18 cellular contexts compared by ENCODE assay signal in genomic region chrX:25005034-25005381, GRCh38. TPM values are rescaled to one million over a fixed set of nuclear protein-coding genes. Genes with fewer than 3 reads are reported as not detected.
A peak's percentile ranks its signal among the peaks of the same experiment; 100 is the strongest.
DNase-seq lines count a peak whose midpoint lies in the region; ATAC-seq, FAIRE-seq and TF ChIP-seq lines count a peak whose summit lies in the region.
"Had no signal": no experiment of that assay in that cellular context is flagged by ENCODE, and none has a peak within 500 bp of the region (broad histone marks: within the 10 kb centered on the region; RNA-seq: fewer than 3 reads in every experiment).

No MANE protein-coding gene starts in this region.

- H3K4me1 ChIP-seq in ascending aorta (peaks cover 0 to 3% of the 10 kb centered on the region in 2 donors), keratinocyte (ENCODE audit: control insufficient read depth, extremely low read depth, insufficient read depth, low read length) (no peaks in the 10 kb centered on the region), subcutaneous abdominal adipose tissue (ENCODE audit: control insufficient read depth in 5 of 5, insufficient read depth in 5 of 5, low read length in 5 of 5) (peaks cover 0 to 22% (median 18%) of the 10 kb centered on the region in 5 donors)

- H3K9me3 ChIP-seq in ascending aorta (no peaks in the 10 kb centered on the region), keratinocyte (ENCODE audit: control insufficient read depth, low read depth, low read length) (no peaks in the 10 kb centered on the region), subcutaneous abdominal adipose tissue (ENCODE audit: control insufficient read depth in 5 of 5, low read length in 5 of 5) (no peaks in the 10 kb centered on the region)
- H3K9me3 ChIP-seq: left lung, vagina had no signal

- H2AFZ ChIP-seq in keratinocyte (ENCODE audit: control insufficient read depth, low read length) = no peak overlapping the region

- TF ChIP-seq CTCF in ascending aorta (IDR thresholded peaks at IDR 0.05) (no peak), keratinocyte (optimal IDR thresholded peaks at IDR 0.05 in 1 of 3, IDR thresholded peaks at IDR 0.05 in 1 of 3, conservative IDR thresholded peaks at IDR 0.05 in 1 of 3; ENCODE audit: extremely low read depth in 1 of 3, insufficient read depth in 2 of 3, low read length in 3 of 3) (no peak), foreskin fibroblast (IDR thresholded peaks at IDR 0.05; ENCODE audit: low read depth, low read length) (no peak)

- intact Hi-C loops in ascending aorta (cut with DNase I) = no loop called here

- dilution Hi-C loops in keratinocyte (cut with MboI; ENCODE audit: extremely low pct_ligation_motif_present, low sequenced_read_pairs) = no loop called here

- H3K9me1 ChIP-seq in keratinocyte (ENCODE audit: control insufficient read depth, extremely low read depth, insufficient read depth, low read length) = no peaks in the 10 kb centered on the region

- H3K9ac ChIP-seq in keratinocyte (ENCODE audit: control insufficient read depth, extremely low read depth, insufficient read depth, low read length) (no peak overlapping the region), subcutaneous abdominal adipose tissue (ENCODE audit: low read length in 5 of 5) (no peak overlapping the region)

- H3K36me3 ChIP-seq in H7 (replicated peaks; ENCODE audit: control insufficient read depth, insufficient read depth, low read length) (no peaks in the 10 kb centered on the region), ascending aorta (no peaks in the 10 kb centered on the region), keratinocyte (ENCODE audit: control insufficient read depth in 2 of 2, extremely low read depth in 1 of 2, insufficient read depth in 2 of 2, low read length in 2 of 2) (no peaks in the 10 kb centered on the region), subcutaneous abdominal adipose tissue (ENCODE audit: control insufficient read depth in 5 of 5, insufficient read depth in 5 of 5, low read length in 5 of 5) (no peaks in the 10 kb centered on the region)
- H3K36me3 ChIP-seq: left lung, vagina had no signal

- no peak for FAIRE-seq in keratinocyte (lab: Jason Lieb, UNC)

- H4K20me1 ChIP-seq in keratinocyte (ENCODE audit: control insufficient read depth, extremely low read depth, insufficient read depth, low read length) = no peaks in the 10 kb centered on the region

- DNase-seq in H7 = peak; percentile 87
- no peak for DNase-seq in ascending aorta (ENCODE audit: low spot score in 2 of 2)
- DNase-seq in keratinocyte (ENCODE audit: low read depth, low spot score) = no peak
- no peak for DNase-seq in foreskin fibroblast
- DNase-seq in NCI-H2196 (lab: John Stamatoyannopoulos, UW; ENCODE audit: unreplicated experiment) = no peak
- DNase-seq: activated CD4-positive, alpha-beta T cell treated with anti-CD3 and anti-CD28 coated beads for 36 hours; activated T-cell treated with anti-CD3 and anti-CD28 coated beads, Interleukin-2, amount 50 U/mL, for 1 hour; CD4-positive, CD25-positive, alpha-beta regulatory T cell; left lung; naive thymus-derived CD4-positive, alpha-beta T cell; NCI-H1436 treated with DMSO at 0.1 percent for 48 hours; NCI-H345; SHP77 treated with DMSO at 0.1 percent for 48 hours had no signal

- H3K27me3 ChIP-seq in H7 (ENCODE audit: control insufficient read depth, insufficient read depth, low read length) (peaks cover 99% of the 10 kb centered on the region), ascending aorta (peaks cover 13% of the 10 kb centered on the region), keratinocyte (ENCODE audit: control insufficient read depth, extremely low read depth, insufficient read depth, low read length) (peaks cover 75% of the 10 kb centered on the region), subcutaneous abdominal adipose tissue (ENCODE audit: control insufficient read depth in 5 of 5, insufficient read depth in 4 of 5, low read length in 5 of 5) (peaks cover 27 to 83% (median 61%) of the 10 kb centered on the region in 5 donors)

- peak overlapping the region; percentile 17 for H3K4me3 ChIP-seq in H7 (ENCODE audit: insufficient read depth, low read depth, low read length)
- H3K4me3 ChIP-seq in ascending aorta = peak overlapping the region; percentile 30 to 32
- H3K4me3 ChIP-seq in keratinocyte (ENCODE audit: control insufficient read depth in 2 of 3, extremely low read depth in 1 of 3, insufficient read depth in 2 of 3, low read depth in 1 of 3, low read length in 3 of 3) = no peak overlapping the region
- peak overlapping the region in 3 of 5 donors; percentile 22 to 31 (median 25) for H3K4me3 ChIP-seq in subcutaneous abdominal adipose tissue (ENCODE audit: low read depth in 1 of 5, low read length in 5 of 5)
- peak overlapping the region in 1 of 2 donors; percentile 25 for H3K4me3 ChIP-seq in foreskin fibroblast (ENCODE audit: low read depth in 1 of 2, low read length in 2 of 2)
- H3K4me3 ChIP-seq: left lung had no signal

- H3K27ac ChIP-seq in ascending aorta (no peak overlapping the region), keratinocyte (ENCODE audit: control insufficient read depth, insufficient read depth, low read length) (no peak overlapping the region), subcutaneous abdominal adipose tissue (ENCODE audit: low read depth, low read length) (no peak overlapping the region)
- H3K27ac ChIP-seq: epithelial cell of prostate, left lung, vagina had no signal

- peak overlapping the region; percentile 45 for H3K4me2 ChIP-seq in keratinocyte (ENCODE audit: control insufficient read depth, extremely low read depth, insufficient read depth, low read depth, low read length)

- ATAC-seq in HG03280 (IDR thresholded peaks at IDR 0.05; ENCODE audit: unreplicated experiment) = no peak
- ATAC-seq: activated CD4-positive, alpha-beta T cell treated with anti-CD3 and anti-CD28 coated beads for 36 hours; naive thymus-derived CD4-positive, alpha-beta T cell; stimulated activated memory B cell treated with anti-CD40 and anti-IgM and Interleukin-4, amounts not matched to agents 10 μg/mL and 1 μg/mL and 100 μg/mL, for 72 hours had no signal

- H3K79me2 ChIP-seq in keratinocyte (ENCODE audit: control insufficient read depth, insufficient read depth, low read length) = no peaks in the 10 kb centered on the region

RNA-seq across cellular contexts. Expression of gene ARX, which starts 10.8 kb away (rescaled TPM):
- total RNA-seq in H7 (2014; rRNA removed; shearing (Covaris generic)) = not detected in 2 replicates
- total RNA-seq in ascending aorta = not detected
- polyA plus RNA-seq in keratinocyte = not detected in 3 replicates
- polyA plus RNA-seq in keratinocyte (2011; ENCODE audit: low read depth) = not detected
- polyA plus RNA-seq in keratinocyte (2011; cell fraction: cytosol; rRNA removed) = not detected in 2 replicates
- polyA plus RNA-seq in keratinocyte (2011; cell fraction: nucleus; rRNA removed) = not detected in 2 replicates
- polyA plus RNA-seq in keratinocyte (2012; ENCODE audit: low replicate concordance) = not detected in 2 replicates
- not detected in 3 replicates for polyA minus RNA-seq in keratinocyte
- polyA minus RNA-seq in keratinocyte (2011; cell fraction: cytosol; rRNA and poly(A)+ RNA removed) = not detected
- not detected in 2 replicates for polyA minus RNA-seq in keratinocyte (2011; cell fraction: nucleus; rRNA and poly(A)+ RNA removed)
- total RNA-seq: activated CD4-positive, alpha-beta T cell treated with anti-CD3 and anti-CD28 coated beads for 36 hours; CD4-positive, CD25-positive, alpha-beta regulatory T cell; naive thymus-derived CD4-positive, alpha-beta T cell; vagina had no signal
- polyA plus RNA-seq: CD4-positive, CD25-positive, alpha-beta regulatory T cell; naive thymus-derived CD4-positive, alpha-beta T cell had no signal

Comparison
In these comparisons a context has a peak if more than half of its experiments do, and no peak if none do; other contexts are left out.
1. H3K4me3 ChIP-seq: peak in H7 (single experiment), ascending aorta (2 of 2) and subcutaneous abdominal adipose tissue (3 of 5); none in keratinocyte (0 of 3).